Comparison of ENCODE assay signal across 17 cellular contexts in the genomic region with DNA sequence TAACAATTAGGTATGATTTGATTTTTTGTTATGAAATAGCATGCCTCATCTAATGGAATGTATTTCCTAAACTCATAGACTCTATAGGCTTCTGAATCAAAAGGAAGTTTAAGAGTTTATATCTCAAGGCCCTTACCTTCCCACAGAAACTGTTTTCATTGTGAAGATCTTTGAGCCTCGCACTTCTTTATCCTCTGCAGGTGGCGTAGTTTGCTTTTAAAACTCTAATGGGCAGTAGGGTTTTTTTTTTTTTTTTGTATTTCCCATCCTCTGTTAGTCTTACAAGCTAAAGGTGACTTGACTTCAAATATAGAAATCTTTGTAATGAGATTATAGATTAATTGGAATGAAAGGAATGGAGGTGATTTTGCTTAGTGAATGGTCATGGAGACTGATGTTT. TPM values are rescaled to one million over a fixed set of nuclear protein-coding genes. Genes with fewer than 3 reads are reported as not detected.
DNase-seq lines count a peak whose midpoint lies in the region; ATAC-seq and TF ChIP-seq lines count a peak whose summit lies in the region.
"Had no signal": no experiment of that assay in that cellular context is flagged by ENCODE, and none has a peak within 500 bp of the region (broad histone marks: within the 10 kb centered on the region; RNA-seq: fewer than 3 reads in every experiment).

No MANE protein-coding gene starts in this region.

- H4K20me1 ChIP-seq in GM23338 (replicated peaks; ENCODE audit: insufficient read depth) (no peaks in the 10 kb centered on the region), OCI-LY7 (ENCODE audit: insufficient read depth, low read length) (no peaks in the 10 kb centered on the region)

- H3K27me3 Mint-ChIP-seq in GM23338 (ENCODE audit: insufficient read depth, low read depth, poor library complexity) (no peaks in the 10 kb centered on the region), endodermal cell (ENCODE audit: insufficient read depth) (no peaks in the 10 kb centered on the region)

- H3K9me2 ChIP-seq in GM23338 (ENCODE audit: insufficient read depth) (no peaks in the 10 kb centered on the region), OCI-LY7 (ENCODE audit: insufficient read depth, low read length) (no peaks in the 10 kb centered on the region)

- no peaks in the 10 kb centered on the region for H3K9me3 ChIP-seq in OCI-LY7 (ENCODE audit: low read length)
- no peaks in the 10 kb centered on the region for H3K9me3 ChIP-seq in endodermal cell (ENCODE audit: control insufficient read depth, low read length)
- no peaks in the 10 kb centered on the region for H3K9me3 ChIP-seq in liver (ENCODE audit: control insufficient read depth in 4 of 4, low read length in 3 of 4)

- CTCF ChIA-PET in OCI-LY7 (lab: Charles Lee; ENCODE audit: unreplicated experiment): no interaction called here

- WGBS in endodermal cell (ENCODE audit: insufficient coverage in 1 of 2, insufficient read length in 1 of 2), 2 experiments: 63 to 100% methylated on average over 1 to 2 of the region's 2 CpGs
- 28% methylated on average over 2 of the region's 2 CpGs for WGBS in liver

- no peak overlapping the region for H3K4me3 Mint-ChIP-seq in GM23338
- H3K4me3 Mint-ChIP-seq in endodermal cell: no peak overlapping the region
- H3K4me3 Mint-ChIP-seq: CD14-positive monocyte; CD8-positive, alpha-beta T cell had no signal

- peak; percentile 75 to 84 for TF ChIP-seq RAD21 in liver (IDR thresholded peaks at IDR 0.05)

- TF ChIP-seq CTCF in GM23338 (conservative IDR thresholded peaks at IDR 0.05; ENCODE audit: low read depth in 2 of 2) (peak; percentile 36 to 48), OCI-LY7 (conservative IDR thresholded peaks at IDR 0.05; ENCODE audit: low read length) (peak; percentile 45), endodermal cell (conservative IDR thresholded peaks at IDR 0.05) (peak; percentile 37), liver (IDR thresholded peaks at IDR 0.05; ENCODE audit: low read depth, low read length, missing input control) (peak; percentile 38)

- no peak overlapping the region for H3K4me2 ChIP-seq in GM23338
- no peak overlapping the region for H3K4me2 ChIP-seq in OCI-LY7 (ENCODE audit: low read length)

- H3K9me3 Mint-ChIP-seq in GM23338 (no peaks in the 10 kb centered on the region), endodermal cell (no peaks in the 10 kb centered on the region)
- H3K9me3 Mint-ChIP-seq: CD14-positive monocyte; CD8-positive, alpha-beta T cell had no signal

- H3K79me2 ChIP-seq in GM23338 (replicated peaks; ENCODE audit: insufficient read depth) (no peaks in the 10 kb centered on the region), OCI-LY7 (ENCODE audit: insufficient read depth, low read depth, low read length) (no peaks in the 10 kb centered on the region)

- H3K4me1 ChIP-seq in GM23338 (ENCODE audit: insufficient read depth) (no peaks in the 10 kb centered on the region), OCI-LY7 (ENCODE audit: insufficient read depth, low read length, poor library complexity, severe bottlenecking) (no peaks in the 10 kb centered on the region), endodermal cell (ENCODE audit: control insufficient read depth, insufficient read depth, low read length) (no peaks in the 10 kb centered on the region), liver (ENCODE audit: control insufficient read depth in 4 of 4, insufficient read depth in 4 of 4, low read length in 3 of 4) (peaks cover 3 to 27% (median 24%) of the 10 kb centered on the region in 4 donors)

- POLR2A ChIA-PET in OCI-LY7 (lab: Charles Lee): interaction anchor here (0.7 to 1.3 kb wide), 2 partner anchors 24 to 72 kb away, joined by 3 to 4 read pairs; no protein-coding TSS in a partner anchor

- H3K27ac ChIP-seq in GM23338 (ENCODE audit: low read depth): no peak overlapping the region
- H3K27ac ChIP-seq in OCI-LY7 (ENCODE audit: low read depth, low read length, poor library complexity, severe bottlenecking): no peak overlapping the region
- H3K27ac ChIP-seq in endodermal cell (ENCODE audit: low read depth, low read length): no peak overlapping the region
- H3K27ac ChIP-seq in liver (ENCODE audit: low read depth in 1 of 2, low read length in 2 of 2): no peak overlapping the region
- H3K27ac ChIP-seq: HL-60 had no signal

- no peaks in the 10 kb centered on the region for H3K27me3 ChIP-seq in GM23338 (ENCODE audit: insufficient read depth)
- H3K27me3 ChIP-seq in endodermal cell (ENCODE audit: control insufficient read depth, insufficient read depth, low read length, poor library complexity, severe bottlenecking): no peaks in the 10 kb centered on the region
- H3K27me3 ChIP-seq in liver (ENCODE audit: control insufficient read depth in 4 of 4, insufficient read depth in 4 of 4, low read length in 3 of 4): no peaks in the 10 kb centered on the region

- no peaks in the 10 kb centered on the region for H3F3A ChIP-seq in GM23338 (replicated peaks; ENCODE audit: low read depth)

- H3K4me1 Mint-ChIP-seq in GM23338: no peaks in the 10 kb centered on the region
- peaks cover 23% of the 10 kb centered on the region for H3K4me1 Mint-ChIP-seq in endodermal cell

- H3K36me3 Mint-ChIP-seq in GM23338 (ENCODE audit: low read depth): no peaks in the 10 kb centered on the region
- H3K36me3 Mint-ChIP-seq in endodermal cell (ENCODE audit: low read depth): peaks cover 9% of the 10 kb centered on the region

- intact Hi-C loops in OCI-LY7 (cut with micrococcal nuclease; ENCODE audit: unreplicated experiment): no loop called here

- H3K9ac ChIP-seq in endodermal cell (ENCODE audit: extremely low read depth, low read length, poor library complexity, severe bottlenecking): no peak overlapping the region
- no peak overlapping the region for H3K9ac ChIP-seq in liver (ENCODE audit: low read depth in 1 of 2, low read length in 2 of 2)

- peak; percentile 22 for DNase-seq in GM23338 (ENCODE audit: low spot score)
- DNase-seq in OCI-LY7 (ENCODE audit: low spot score): no peak
- DNase-seq in endodermal cell: no peak
- no peak for DNase-seq in KG1 (lab: John Stamatoyannopoulos, UW)
- DNase-seq in HCEC 1CT: no peak
- no peak for DNase-seq in NCI-H187 treated with DMSO at 0.1 percent for 48 hours (lab: John Stamatoyannopoulos, UW)
- no peak for DNase-seq in SHP77 (lab: John Stamatoyannopoulos, UW)
- DNase-seq: CD8-positive, alpha-beta T cell; COR-L47; DMS153; DMS79 treated with DMSO at 0.1 percent for 48 hours; EL; GOT3 had no signal

- BruUV-seq in OCI-LY7 (replicated peaks; lab: Mats Ljungman, UMichigan): no TSS peak

- H2AFZ ChIP-seq in GM23338: no peak overlapping the region
- no peak overlapping the region for H2AFZ ChIP-seq in OCI-LY7 (ENCODE audit: low read length)

- H3K27ac Mint-ChIP-seq in GM23338 (no peak overlapping the region), endodermal cell (no peak overlapping the region)
- H3K27ac Mint-ChIP-seq: CD14-positive monocyte; CD8-positive, alpha-beta T cell had no signal

- H3K4me3 ChIP-seq in GM23338 (no peak overlapping the region), OCI-LY7 (ENCODE audit: low read depth, low read length, poor library complexity, severe bottlenecking) (no peak overlapping the region), endodermal cell (ENCODE audit: low read length) (no peak overlapping the region), liver (ENCODE audit: low read depth in 1 of 3, low read length in 3 of 3) (no peak overlapping the region)

- no peaks in the 10 kb centered on the region for H3K36me3 ChIP-seq in GM23338 (ENCODE audit: insufficient read depth)
- no peaks in the 10 kb centered on the region for H3K36me3 ChIP-seq in OCI-LY7 (ENCODE audit: insufficient read depth, low read length)
- peaks cover 4% of the 10 kb centered on the region for H3K36me3 ChIP-seq in endodermal cell (ENCODE audit: control insufficient read depth, insufficient read depth, low read length)
- no peaks in the 10 kb centered on the region for H3K36me3 ChIP-seq in liver (ENCODE audit: control insufficient read depth in 4 of 4, insufficient read depth in 3 of 4, low read depth in 1 of 4, low read length in 3 of 4)

- no peak for ATAC-seq in GM23338
- ATAC-seq: CD8-positive, alpha-beta T cell had no signal

TF ChIP-seq in GM23338, 12 proteins besides CTCF, POLR2A, EP300 and RAD21 (continues in another document):
- TF ChIP-seq STAT1 (IDR thresholded peaks at IDR 0.05; ENCODE audit: unreplicated experiment): no peak

RNA-seq across cellular contexts. Expression of a gene that starts 28.3 kb away (rescaled TPM):
- 5.7 and 8.4 TPM in 2 replicates for total RNA-seq in GM23338 (2014; rRNA removed; shearing (Covaris generic))
- 8.8 and 11.5 TPM in 2 replicates for polyA plus RNA-seq in GM23338 (2016; fragmentation: Nextera tagmentation; extraction: Ambion mirVana)
- 13.6 and 18.9 TPM in 2 replicates for total RNA-seq in OCI-LY7 (2014; rRNA removed; shearing (Covaris generic))
- 17.7 and 20.5 TPM in 2 replicates for total RNA-seq in OCI-LY7 (2022)
- 10 to 100 TPM; 17.1 to 39.7 TPM for total RNA-seq in endodermal cell
- 29.0 TPM for polyA plus RNA-seq in endodermal cell (2013, experiment 1 of 2)
- 29.6 TPM for polyA plus RNA-seq in endodermal cell (2013, experiment 2 of 2)
- 1 to 10 TPM; 5.6 to 6.1 TPM for total RNA-seq in liver
- 1 to 10 TPM; 5.4 to 5.7 TPM for polyA plus RNA-seq in liver

RNA-seq across cellular contexts. Expression of a gene that starts 36.5 kb away (rescaled TPM):
- total RNA-seq in GM23338 (2014; rRNA removed; shearing (Covaris generic)): not detected in 2 replicates
- 0.08 and 0.14 TPM in 2 replicates for polyA plus RNA-seq in GM23338 (2016; fragmentation: Nextera tagmentation; extraction: Ambion mirVana)
- not detected in 2 replicates for total RNA-seq in OCI-LY7 (2014; rRNA removed; shearing (Covaris generic))
- total RNA-seq in OCI-LY7 (2022): not detected in 2 replicates
- not detected for total RNA-seq in endodermal cell
- polyA plus RNA-seq in endodermal cell (2013, experiment 1 of 2): not detected
- polyA plus RNA-seq in endodermal cell (2013, experiment 2 of 2): not detected
- total RNA-seq in liver: 10 to 100 TPM; 15.4 to 58.3 TPM
- 10 to 100 TPM; 18.7 to 63.8 TPM for polyA plus RNA-seq in liver
- total RNA-seq: CD8-positive, alpha-beta T cell had no signal
- polyA plus RNA-seq: BJ, CD14-positive monocyte had no signal

RNA-seq across cellular contexts. Expression of a gene that starts 36.6 kb away (rescaled TPM):
- total RNA-seq in GM23338 (2014; rRNA removed; shearing (Covaris generic)): 0.31 and 0.35 TPM in 2 replicates
- polyA plus RNA-seq in GM23338 (2016; fragmentation: Nextera tagmentation; extraction: Ambion mirVana): 0.03 and 0.19 TPM in 2 replicates
- not detected in 2 replicates for total RNA-seq in OCI-LY7 (2014; rRNA removed; shearing (Covaris generic))
- total RNA-seq in OCI-LY7 (2022): not detected in 2 replicates
- not detected for total RNA-seq in endodermal cell
- polyA plus RNA-seq in endodermal cell (2013, experiment 1 of 2): not detected
- polyA plus RNA-seq in endodermal cell (2013, experiment 2 of 2): not detected
- 10 to 100 TPM; 16.8 to 81.2 TPM for total RNA-seq in liver
- polyA plus RNA-seq in liver: 10 to 100 TPM; 28.1 to 46.9 TPM
- total RNA-seq: CD8-positive, alpha-beta T cell had no signal
- polyA plus RNA-seq: BJ, CD14-positive monocyte had no signal

Comparison
In these comparisons a context has a peak if more than half of its experiments do, and no peak if none do; other contexts are left out.
1. RNA of a gene that starts 36.5 kb away (total RNA-seq): 15.4 to 58.3 TPM in liver; not detected in endodermal cell, not detected in GM23338 and not detected in OCI-LY7; every median in the first group is over 10 times any median in the second.
2. RNA of a gene that starts 36.6 kb away (total RNA-seq): 16.8 to 81.2 TPM in liver; 0.31 to 0.35 TPM in GM23338, not detected in endodermal cell and not detected in OCI-LY7; every median in the first group is over 10 times any median in the second.
3. Peak in every context shown above with its lines, with median percentiles within 50 percentile points of each other: CTCF ChIP-seq.